Comparison of ENCODE assay signal across 17 cellular contexts in the genomic region with DNA sequence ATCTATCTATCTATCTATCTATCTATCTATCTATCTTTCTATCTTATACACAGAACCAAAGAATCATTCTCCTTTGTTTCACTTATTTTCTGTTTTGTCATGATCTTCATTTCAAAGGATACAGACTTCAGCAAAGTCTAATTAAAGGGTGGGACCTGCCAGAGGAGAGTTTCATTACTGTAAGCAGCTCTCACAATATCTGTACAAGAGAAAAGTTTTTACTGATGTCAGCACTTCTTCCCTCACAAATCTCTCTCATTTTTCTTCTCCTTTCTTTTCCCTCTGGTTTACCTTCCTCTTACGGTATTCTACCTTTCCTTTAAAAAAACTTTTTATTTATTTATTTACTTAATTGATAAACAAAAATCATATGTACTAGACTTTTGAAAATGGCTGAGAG.
DNase-seq lines count a peak whose midpoint lies in the region; ATAC-seq and TF ChIP-seq lines count a peak whose summit lies in the region.
"Had no signal": no experiment of that assay in that cellular context is flagged by ENCODE, and none has a peak within 500 bp of the region (broad histone marks: within the 10 kb centered on the region; RNA-seq: fewer than 3 reads in every experiment).

No MANE protein-coding gene starts in this region.

- H3K27ac ChIP-seq in GM23338 (ENCODE audit: low read depth): peak overlapping the region; percentile 3; the same call in 1 of the 2 replicates
- peak overlapping the region; percentile 53; the same call in 1 of the 2 replicates for H3K27ac ChIP-seq in KMS-11
- H3K27ac ChIP-seq: BLaER1, C4-2B, GM23248 had no signal

- H3K36me3 Mint-ChIP-seq in GM23338 (ENCODE audit: low read depth): peaks cover 3% of the 10 kb centered on the region; the same call in 1 of the 3 replicates
- no peaks in the 10 kb centered on the region for H3K36me3 Mint-ChIP-seq in activated naive CD8-positive, alpha-beta T cell treated with anti-CD3 and anti-CD28 coated beads for 36 hours
- H3K36me3 Mint-ChIP-seq: CD4-positive, CD25-positive, alpha-beta regulatory T cell; CD8-positive, alpha-beta T cell had no signal

- peaks cover 35% of the 10 kb centered on the region for H3K4me1 Mint-ChIP-seq in GM23338
- no peaks in the 10 kb centered on the region for H3K4me1 Mint-ChIP-seq in activated naive CD8-positive, alpha-beta T cell treated with anti-CD3 and anti-CD28 coated beads for 36 hours
- H3K4me1 Mint-ChIP-seq: B cell; CD4-positive, CD25-positive, alpha-beta regulatory T cell had no signal

- no peaks in the 10 kb centered on the region for H3K9me3 Mint-ChIP-seq in GM23338
- H3K9me3 Mint-ChIP-seq in activated naive CD8-positive, alpha-beta T cell treated with anti-CD3 and anti-CD28 coated beads for 36 hours: peaks cover 5% of the 10 kb centered on the region
- H3K9me3 Mint-ChIP-seq: H9 had no signal

- H3K4me3 Mint-ChIP-seq in GM23338: no peak overlapping the region
- no peak overlapping the region for H3K4me3 Mint-ChIP-seq in activated naive CD8-positive, alpha-beta T cell treated with anti-CD3 and anti-CD28 coated beads for 36 hours
- H3K4me3 Mint-ChIP-seq: B cell; CD4-positive, CD25-positive, alpha-beta regulatory T cell; CD8-positive, alpha-beta T cell; H9 had no signal

- no peaks in the 10 kb centered on the region for H3F3A ChIP-seq in GM23338 (replicated peaks; ENCODE audit: low read depth)

- H3K27me3 ChIP-seq in GM23338 (ENCODE audit: insufficient read depth) (no peaks in the 10 kb centered on the region), KMS-11 (ENCODE audit: insufficient read depth, low read depth) (no peaks in the 10 kb centered on the region)
- H3K27me3 ChIP-seq: BLaER1 had no signal

- no peak overlapping the region for H3K4me3 ChIP-seq in GM23338
- no peak overlapping the region for H3K4me3 ChIP-seq in KMS-11 (IDR thresholded peaks at IDR 0.05; ENCODE audit: insufficient read depth, low read depth, low read length)
- H3K4me3 ChIP-seq: BLaER1, GM23248 had no signal

- H3K4me2 ChIP-seq in GM23338 (no peak overlapping the region), KMS-11 (peak overlapping the region; percentile 89)
- H3K4me2 ChIP-seq: BLaER1 had no signal

- H2AFZ ChIP-seq in GM23338 (no peak overlapping the region), KMS-11 (ENCODE audit: low read depth) (no peak overlapping the region)
- H2AFZ ChIP-seq: GM23248 had no signal

- DNase-seq in GM23338 (ENCODE audit: low spot score): no peak
- peak; percentile 71 for DNase-seq in RPMI8226
- DNase-seq in activated naive CD8-positive, alpha-beta T cell treated with anti-CD3 and anti-CD28 coated beads for 36 hours: no peak
- DNase-seq in activated CD4-positive, alpha-beta T cell treated with anti-CD3 and anti-CD28 coated beads, Interleukin-2, amount 50 U/mL, for 1 hour: no peak
- DNase-seq: Caco-2; CD4-positive, CD25-positive, alpha-beta regulatory T cell; CD8-positive, alpha-beta T cell; DMS153; DND-41; GM23248; H9 had no signal

- H3K4me1 ChIP-seq in GM23338 (ENCODE audit: insufficient read depth): peaks cover 29% of the 10 kb centered on the region
- peaks cover 66% of the 10 kb centered on the region for H3K4me1 ChIP-seq in KMS-11 (ENCODE audit: low read depth, poor library complexity, severe bottlenecking)
- H3K4me1 ChIP-seq: BLaER1, Caco-2 had no signal

- H3K9ac ChIP-seq in KMS-11: no peak overlapping the region; the same call in 1 of the 2 replicates
- H3K9ac ChIP-seq: BLaER1, GM23248 had no signal

- H3K36me3 ChIP-seq in GM23338 (ENCODE audit: insufficient read depth) (peaks cover 2% of the 10 kb centered on the region; the same call in 1 of the 2 replicates), KMS-11 (ENCODE audit: insufficient read depth) (no peaks in the 10 kb centered on the region)
- H3K36me3 ChIP-seq: BLaER1 had no signal

- H3K79me2 ChIP-seq in GM23338 (replicated peaks; ENCODE audit: insufficient read depth) (no peaks in the 10 kb centered on the region), KMS-11 (ENCODE audit: insufficient read depth, low read depth) (no peaks in the 10 kb centered on the region)

- peak overlapping the region; percentile 62; the same call in 1 of the 2 replicates for H3K27ac Mint-ChIP-seq in GM23338
- no peak overlapping the region for H3K27ac Mint-ChIP-seq in activated naive CD8-positive, alpha-beta T cell treated with anti-CD3 and anti-CD28 coated beads for 36 hours
- H3K27ac Mint-ChIP-seq: B cell; CD4-positive, CD25-positive, alpha-beta regulatory T cell; CD8-positive, alpha-beta T cell had no signal

- ATAC-seq in GM23338: no peak
- ATAC-seq in HG02981 (IDR thresholded peaks at IDR 0.05; ENCODE audit: unreplicated experiment): no peak
- ATAC-seq: CD8-positive, alpha-beta T cell; HCT116 had no signal

- no peaks in the 10 kb centered on the region for H4K20me1 ChIP-seq in GM23338 (replicated peaks; ENCODE audit: insufficient read depth)
- no peaks in the 10 kb centered on the region for H4K20me1 ChIP-seq in KMS-11 (ENCODE audit: insufficient read depth)
- H4K20me1 ChIP-seq: BLaER1 had no signal

- no peak for TF ChIP-seq CTCF in GM23338 (conservative IDR thresholded peaks at IDR 0.05; ENCODE audit: low read depth in 2 of 2)
- no peak for TF ChIP-seq CTCF in KMS-11 (conservative IDR thresholded peaks at IDR 0.05; ENCODE audit: low read depth, low read length)

- H3K27me3 Mint-ChIP-seq in GM23338 (ENCODE audit: insufficient read depth, low read depth, poor library complexity): no peaks in the 10 kb centered on the region
- H3K27me3 Mint-ChIP-seq in activated naive CD8-positive, alpha-beta T cell treated with anti-CD3 and anti-CD28 coated beads for 36 hours: no peaks in the 10 kb centered on the region
- H3K27me3 Mint-ChIP-seq: B cell; CD4-positive, CD25-positive, alpha-beta regulatory T cell had no signal

- no peaks in the 10 kb centered on the region for H3K9me2 ChIP-seq in GM23338 (ENCODE audit: insufficient read depth)

TF ChIP-seq in GM23338, 12 proteins besides CTCF, POLR2A, EP300 and RAD21 (continues in another document):
- TF ChIP-seq POLR2AphosphoS5 (IDR thresholded peaks at IDR 0.05; ENCODE audit: low read depth): no peak
- no peak for TF ChIP-seq ZNF114 (CRISPR knock-in tag; IDR thresholded peaks at IDR 0.05)
- no peak for TF ChIP-seq NANOG (IDR thresholded peaks at IDR 0.05; ENCODE audit: borderline replicate concordance)
- TF ChIP-seq CREB1 (CRISPR knock-in tag; IDR thresholded peaks at IDR 0.05; ENCODE audit: low read depth): no peak
- no peak for TF ChIP-seq STAT1 (IDR thresholded peaks at IDR 0.05; ENCODE audit: unreplicated experiment)
- TF ChIP-seq, protein P1, sequence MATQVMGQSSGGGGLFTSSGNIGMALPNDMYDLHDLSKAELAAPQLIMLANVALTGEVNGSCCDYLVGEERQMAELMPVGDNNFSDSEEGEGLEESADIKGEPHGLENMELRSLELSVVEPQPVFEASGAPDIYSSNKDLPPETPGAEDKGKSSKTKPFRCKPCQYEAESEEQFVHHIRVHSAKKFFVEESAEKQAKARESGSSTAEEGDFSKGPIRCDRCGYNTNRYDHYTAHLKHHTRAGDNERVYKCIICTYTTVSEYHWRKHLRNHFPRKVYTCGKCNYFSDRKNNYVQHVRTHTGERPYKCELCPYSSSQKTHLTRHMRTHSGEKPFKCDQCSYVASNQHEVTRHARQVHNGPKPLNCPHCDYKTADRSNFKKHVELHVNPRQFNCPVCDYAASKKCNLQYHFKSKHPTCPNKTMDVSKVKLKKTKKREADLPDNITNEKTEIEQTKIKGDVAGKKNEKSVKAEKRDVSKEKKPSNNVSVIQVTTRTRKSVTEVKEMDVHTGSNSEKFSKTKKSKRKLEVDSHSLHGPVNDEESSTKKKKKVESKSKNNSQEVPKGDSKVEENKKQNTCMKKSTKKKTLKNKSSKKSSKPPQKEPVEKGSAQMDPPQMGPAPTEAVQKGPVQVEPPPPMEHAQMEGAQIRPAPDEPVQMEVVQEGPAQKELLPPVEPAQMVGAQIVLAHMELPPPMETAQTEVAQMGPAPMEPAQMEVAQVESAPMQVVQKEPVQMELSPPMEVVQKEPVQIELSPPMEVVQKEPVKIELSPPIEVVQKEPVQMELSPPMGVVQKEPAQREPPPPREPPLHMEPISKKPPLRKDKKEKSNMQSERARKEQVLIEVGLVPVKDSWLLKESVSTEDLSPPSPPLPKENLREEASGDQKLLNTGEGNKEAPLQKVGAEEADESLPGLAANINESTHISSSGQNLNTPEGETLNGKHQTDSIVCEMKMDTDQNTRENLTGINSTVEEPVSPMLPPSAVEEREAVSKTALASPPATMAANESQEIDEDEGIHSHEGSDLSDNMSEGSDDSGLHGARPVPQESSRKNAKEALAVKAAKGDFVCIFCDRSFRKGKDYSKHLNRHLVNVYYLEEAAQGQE (IDR thresholded peaks at IDR 0.05; ENCODE audit: unreplicated experiment): no peak
